Comparison of ENCODE assay signal across 9 cellular contexts in the genomic region with DNA sequence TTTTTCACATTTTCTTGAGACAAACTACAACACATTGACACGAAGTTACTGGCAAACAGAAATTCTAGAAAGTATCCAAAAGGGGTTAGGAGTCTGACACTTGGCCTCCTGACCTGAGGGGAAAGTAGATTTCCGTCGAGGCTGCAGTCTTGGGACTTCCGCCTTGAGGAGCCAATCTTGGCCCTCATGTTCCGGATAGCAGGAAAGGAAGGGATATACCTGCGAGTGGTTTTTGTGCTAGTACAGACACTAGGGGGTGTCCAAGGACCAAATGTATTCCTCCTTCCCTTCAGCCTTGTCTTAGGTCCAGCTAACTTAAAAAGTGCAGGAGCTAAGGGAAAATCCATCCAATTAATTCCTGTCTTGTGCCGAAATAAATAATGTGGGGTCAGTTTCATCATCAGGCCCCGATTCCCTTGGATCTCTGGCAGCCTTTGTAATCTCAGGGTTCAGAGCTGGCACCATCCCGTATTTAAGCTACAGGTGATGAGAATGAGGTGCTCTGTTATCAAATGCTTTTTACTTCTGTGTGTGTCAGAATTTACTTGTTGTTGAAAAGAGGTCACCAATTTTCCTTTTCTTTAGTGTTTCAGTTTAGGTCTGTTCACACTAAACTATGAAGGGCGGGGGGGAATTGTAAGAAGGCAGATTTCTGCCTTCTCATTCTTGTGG.
DNase-seq lines count a peak whose midpoint lies in the region; ATAC-seq and TF ChIP-seq lines count a peak whose summit lies in the region.
"Had no signal": no experiment of that assay in that cellular context is flagged by ENCODE, and none has a peak within 500 bp of the region (broad histone marks: within the 10 kb centered on the region; RNA-seq: fewer than 3 reads in every experiment).

No MANE protein-coding gene starts in this region.

- H3K27ac ChIP-seq in suprapubic skin, result no peak overlapping the region

- DNase-seq in G401 (ENCODE audit: low spot score), result peak; percentile 49
- peak; percentile 79 for DNase-seq in NCI-H460 (ENCODE audit: extremely low read depth, low read depth)
- peak; percentile 2 for DNase-seq in activated naive CD8-positive, alpha-beta T cell treated with anti-CD3 and anti-CD28 coated beads for 36 hours
- peak; percentile 83 for DNase-seq in iPS DF 19.7 (ENCODE audit: low read depth, low spot score)
- no peak for DNase-seq in stimulated activated effector memory CD8-positive, alpha-beta T cell treated with anti-CD3 and anti-CD28 coated beads, Interleukin-12 subunit alpha, Interleukin-12 subunit beta, amount 100 ng/mL, for 72 hours (ENCODE audit: low spot score in 2 of 2)
- DNase-seq in suprapubic skin (ENCODE audit: low spot score in 2 of 2), result no peak

- peaks cover 3% of the 10 kb centered on the region for H3K27me3 Mint-ChIP-seq in activated naive CD8-positive, alpha-beta T cell treated with anti-CD3 and anti-CD28 coated beads for 36 hours
- H3K27me3 Mint-ChIP-seq: stimulated activated naive CD8-positive, alpha-beta T cell treated with anti-CD3 and anti-CD28 coated beads, Interleukin-15, Interleukin-2, amounts not matched to agents 100 ng/mL and 50 ng/mL, for 24 hours had no signal

- H3K36me3 Mint-ChIP-seq in activated naive CD8-positive, alpha-beta T cell treated with anti-CD3 and anti-CD28 coated beads for 36 hours, result no peaks in the 10 kb centered on the region
- no peaks in the 10 kb centered on the region for H3K36me3 Mint-ChIP-seq in stimulated activated effector memory CD8-positive, alpha-beta T cell treated with anti-CD3 and anti-CD28 coated beads, Interleukin-12 subunit alpha, Interleukin-12 subunit beta, amount 100 ng/mL, for 72 hours

- TF ChIP-seq CTCF in suprapubic skin (IDR thresholded peaks at IDR 0.05), result peak in 1 of 2 donors; percentile 38

- TF ChIP-seq EP300 in suprapubic skin (IDR thresholded peaks at IDR 0.05), result no peak

- peaks cover 16% of the 10 kb centered on the region for H3K4me1 Mint-ChIP-seq in activated naive CD8-positive, alpha-beta T cell treated with anti-CD3 and anti-CD28 coated beads for 36 hours
- no peaks in the 10 kb centered on the region for H3K4me1 Mint-ChIP-seq in stimulated activated effector memory CD8-positive, alpha-beta T cell treated with anti-CD3 and anti-CD28 coated beads, Interleukin-12 subunit alpha, Interleukin-12 subunit beta, amount 100 ng/mL, for 72 hours

- no peaks in the 10 kb centered on the region for H3K27me3 ChIP-seq in suprapubic skin

- no peaks in the 10 kb centered on the region for H3K9me3 ChIP-seq in suprapubic skin

- H3K27ac Mint-ChIP-seq in activated naive CD8-positive, alpha-beta T cell treated with anti-CD3 and anti-CD28 coated beads for 36 hours, result no peak overlapping the region
- no peak overlapping the region for H3K27ac Mint-ChIP-seq in stimulated activated effector memory CD8-positive, alpha-beta T cell treated with anti-CD3 and anti-CD28 coated beads, Interleukin-12 subunit alpha, Interleukin-12 subunit beta, amount 100 ng/mL, for 72 hours
- H3K27ac Mint-ChIP-seq: stimulated activated naive CD8-positive, alpha-beta T cell treated with anti-CD3 and anti-CD28 coated beads, Interleukin-15, Interleukin-2, amounts not matched to agents 100 ng/mL and 50 ng/mL, for 24 hours had no signal

- H3K4me3 ChIP-seq in suprapubic skin, result no peak overlapping the region

- H3K9me3 Mint-ChIP-seq in activated naive CD8-positive, alpha-beta T cell treated with anti-CD3 and anti-CD28 coated beads for 36 hours, result no peaks in the 10 kb centered on the region
- H3K9me3 Mint-ChIP-seq in stimulated activated effector memory CD8-positive, alpha-beta T cell treated with anti-CD3 and anti-CD28 coated beads, Interleukin-12 subunit alpha, Interleukin-12 subunit beta, amount 100 ng/mL, for 72 hours, result no peaks in the 10 kb centered on the region
- H3K9me3 Mint-ChIP-seq: stimulated activated naive CD8-positive, alpha-beta T cell treated with anti-CD3 and anti-CD28 coated beads, Interleukin-15, Interleukin-2, amounts not matched to agents 100 ng/mL and 50 ng/mL, for 24 hours had no signal

- 20% methylated on average over 10 of the region's 10 CpGs for WGBS in suprapubic skin

- ATAC-seq in GM21360 (IDR thresholded peaks at IDR 0.05; ENCODE audit: unreplicated experiment), result peak; percentile 87
- peak; percentile 76 for ATAC-seq in HG03520 (IDR thresholded peaks at IDR 0.05; ENCODE audit: unreplicated experiment)
- ATAC-seq in stimulated activated effector memory CD8-positive, alpha-beta T cell treated with anti-CD3 and anti-CD28 coated beads, Interleukin-12 subunit alpha, Interleukin-12 subunit beta, amount 100 ng/mL, for 72 hours, result peak; percentile 56

- H3K4me1 ChIP-seq in suprapubic skin, result peaks cover 9% of the 10 kb centered on the region

- in situ Hi-C loops in G401 (cut with HindIII; ENCODE audit: low sequenced_read_pairs), result no loop called here

- H3K4me3 Mint-ChIP-seq in activated naive CD8-positive, alpha-beta T cell treated with anti-CD3 and anti-CD28 coated beads for 36 hours, result no peak overlapping the region
- H3K4me3 Mint-ChIP-seq in stimulated activated effector memory CD8-positive, alpha-beta T cell treated with anti-CD3 and anti-CD28 coated beads, Interleukin-12 subunit alpha, Interleukin-12 subunit beta, amount 100 ng/mL, for 72 hours, result no peak overlapping the region
- H3K4me3 Mint-ChIP-seq: stimulated activated naive CD8-positive, alpha-beta T cell treated with anti-CD3 and anti-CD28 coated beads, Interleukin-15, Interleukin-2, amounts not matched to agents 100 ng/mL and 50 ng/mL, for 24 hours had no signal

- no peaks in the 10 kb centered on the region for H3K36me3 ChIP-seq in suprapubic skin

- TF ChIP-seq POLR2A in suprapubic skin (IDR thresholded peaks at IDR 0.05), result no peak

Comparison
In these comparisons a context has a peak if more than half of its experiments do, and no peak if none do; other contexts are left out.
1. DNase-seq: peak in G401 (single experiment), NCI-H460 (single experiment), activated naive CD8-positive, alpha-beta T cell treated with anti-CD3 and anti-CD28 coated beads for 36 hours (single experiment) and iPS DF 19.7 (single experiment); none in stimulated activated effector memory CD8-positive, alpha-beta T cell treated with anti-CD3 and anti-CD28 coated beads, Interleukin-12 subunit alpha, Interleukin-12 subunit beta, amount 100 ng/mL, for 72 hours (0 of 2) and suprapubic skin (0 of 2).
2. Peak in every context shown above with its lines, with median percentiles within 50 percentile points of each other: ATAC-seq.